Comparison of ENCODE assay signal across 8 cellular contexts in the genomic region with DNA sequence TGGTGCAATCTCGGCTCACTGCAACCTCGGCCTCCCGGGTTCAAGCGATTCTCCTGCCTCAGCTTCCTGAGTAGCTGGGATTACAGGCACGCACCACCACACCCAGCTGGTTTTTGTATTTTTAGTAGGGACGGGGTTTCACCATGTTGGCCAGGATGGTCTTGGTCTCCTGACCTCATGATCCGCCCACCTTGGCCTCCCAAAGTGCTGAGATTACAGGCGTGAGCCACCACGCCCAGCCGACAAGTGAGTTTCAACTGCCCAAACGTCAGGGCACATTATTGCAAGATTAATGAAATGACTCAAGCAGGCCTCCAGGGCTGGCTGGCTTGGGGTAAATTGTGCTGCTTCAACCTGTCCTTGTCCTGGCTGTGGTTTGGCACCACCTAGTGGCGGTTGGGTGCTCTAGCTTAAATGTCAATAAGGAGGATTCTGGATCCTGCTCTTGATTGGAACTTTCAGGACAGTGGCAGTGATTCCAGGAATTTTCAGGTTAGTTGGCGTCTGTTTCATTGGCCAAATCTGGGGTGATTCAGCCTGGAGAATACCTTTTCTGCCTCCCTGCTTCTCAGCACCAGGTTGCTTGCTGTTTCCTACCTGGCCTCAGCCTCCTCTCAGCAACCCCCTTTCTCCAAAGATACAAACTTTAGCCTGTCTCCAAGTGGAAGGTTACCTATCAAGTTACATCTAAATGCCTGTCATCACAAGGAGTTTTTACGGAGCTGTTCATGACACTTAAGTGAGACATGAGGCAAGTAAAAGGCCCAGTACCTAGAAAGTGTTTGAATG. TPM values are rescaled to one million over a fixed set of nuclear protein-coding genes. Genes with fewer than 3 reads are reported as not detected.
DNase-seq lines count a peak whose midpoint lies in the region; ATAC-seq and TF ChIP-seq lines count a peak whose summit lies in the region.

No MANE protein-coding gene starts in this region.

- TF ChIP-seq CTCF in GM12865 (IDR thresholded peaks at IDR 0.05; ENCODE audit: insufficient read depth, low read depth, low read length, missing control alignments) (peak; percentile 91), WERI-Rb-1 (IDR thresholded peaks at IDR 0.05; ENCODE audit: low read depth, low read length) (peak; percentile 88), mammary epithelial cell (conservative IDR thresholded peaks at IDR 0.05 in 1 of 2, IDR thresholded peaks at IDR 0.05 in 1 of 2; ENCODE audit: extremely low read depth in 1 of 2, insufficient read depth in 1 of 2, low read depth in 1 of 2, low read length in 2 of 2) (peak; percentile 90 to 97)

- intact Hi-C loops in mammary epithelial cell (cut with micrococcal nuclease), result loop anchor here (1.0 to 2.0 kb wide), 5 partner anchors 21 to 616 kb away; no protein-coding TSS in a partner anchor

- no peaks in the 10 kb centered on the region for H3K9me3 ChIP-seq in WERI-Rb-1 (ENCODE audit: severe bottlenecking)
- H3K9me3 ChIP-seq in mammary epithelial cell (replicated peaks; ENCODE audit: insufficient read depth, low read length), result no peaks in the 10 kb centered on the region

- H3K4me1 ChIP-seq in mammary epithelial cell (ENCODE audit: insufficient read depth, low read length), result peaks cover 9% of the 10 kb centered on the region

- in situ Hi-C loops in mammary epithelial cell (cut with MboI; ENCODE audit: low sequenced_read_pairs in 2 of 2), result loop anchor here (5.0 to 25.0 kb wide), 6 partner anchors 62 to 619 kb away; partner anchors contain the start of genes LIMD1 (in 2 of the 2), CLEC3B (in 1 of the 2) and TMEM158 (in 1 of the 2)

- dilution Hi-C loops in mammary epithelial cell (cut with HindIII; ENCODE audit: low sequenced_read_pairs), result no loop called here

- H3K4me3 ChIP-seq in GM12865 (ENCODE audit: low read depth, low read length), result no peak overlapping the region
- no peak overlapping the region for H3K4me3 ChIP-seq in WERI-Rb-1 (ENCODE audit: low read depth, low read length)
- H3K4me3 ChIP-seq in mammary epithelial cell (replicated peaks in 1 of 3; ENCODE audit: insufficient read depth in 1 of 3, low read depth in 2 of 3, low read length in 3 of 3), result no peak overlapping the region

- H3K36me3 ChIP-seq in WERI-Rb-1 (no peaks in the 10 kb centered on the region), mammary epithelial cell (ENCODE audit: insufficient read depth, low read length) (no peaks in the 10 kb centered on the region)

- no peak overlapping the region for H3K9ac ChIP-seq in mammary epithelial cell (ENCODE audit: insufficient read depth, low read length)

- no peaks in the 10 kb centered on the region for H3K27me3 ChIP-seq in WERI-Rb-1 (ENCODE audit: insufficient read depth, low read depth, severe bottlenecking)
- no peaks in the 10 kb centered on the region for H3K27me3 ChIP-seq in mammary epithelial cell (ENCODE audit: insufficient read depth, low read length)

- no peak overlapping the region for H2AFZ ChIP-seq in mammary epithelial cell (ENCODE audit: low read depth, low read length)

- CTCF ChIA-PET in mammary epithelial cell (lab: Charles Lee; ENCODE audit: low non-redundant PET), result interaction anchor here (1.3 kb wide), 1 partner anchor 64 kb away, joined by 3 read pairs; no protein-coding TSS in a partner anchor

- WGBS in mammary epithelial cell (ENCODE audit: low coverage, missing lambda C conversion rate), result 46% methylated on average over 13 of the region's 14 CpGs

- ATAC-seq in HG03095 (IDR thresholded peaks at IDR 0.05; ENCODE audit: unreplicated experiment), result peak; percentile 51
- ATAC-seq in GM18858 (IDR thresholded peaks at IDR 0.05; ENCODE audit: unreplicated experiment), result no peak

- DNase-seq in GM12865 (ENCODE audit: low read depth), result peak; percentile 97
- peak; percentile 26 for DNase-seq in NCI-H2196 treated with DMSO at 0.1 percent for 48 hours (lab: John Stamatoyannopoulos, UW; ENCODE audit: unreplicated experiment)
- peak; percentile 88 for DNase-seq in WERI-Rb-1
- DNase-seq in mammary epithelial cell, result peak; percentile 91
- peak; percentile 95 for DNase-seq in islet precursor cell
- DNase-seq in stimulated activated CD4-positive, alpha-beta T cell treated with anti-CD3 and anti-CD28 coated beads, Interleukin-1b, Interleukin-23, amount 100 ng/mL, for 24 hours (ENCODE audit: low read depth in 4 of 4, low spot score in 1 of 4), result peak; percentile 72 to 81 (median 76)

- no peak overlapping the region for H3K4me2 ChIP-seq in mammary epithelial cell (ENCODE audit: insufficient read depth, low read depth, low read length)

- no TSS peak for BruUV-seq in mammary epithelial cell (replicated peaks; lab: Mats Ljungman, UMichigan)

- H3K27ac ChIP-seq in WERI-Rb-1 (no peak overlapping the region), mammary epithelial cell (ENCODE audit: insufficient read depth, low read depth, low read length) (no peak overlapping the region)

- peaks cover 31% of the 10 kb centered on the region for H3K79me2 ChIP-seq in mammary epithelial cell (ENCODE audit: insufficient read depth, low read length)

- H4K20me1 ChIP-seq in mammary epithelial cell (ENCODE audit: insufficient read depth, low read length), result no peaks in the 10 kb centered on the region

RNA-seq across cellular contexts. Expression of gene SACM1L, which starts 32.4 kb away (rescaled TPM):
- total RNA-seq in mammary epithelial cell, result 10 to 100 TPM; 27.8 to 39.3 TPM
- 11.5 TPM for polyA plus RNA-seq in mammary epithelial cell
- 50.4 TPM for polyA minus RNA-seq in mammary epithelial cell

Comparison
In these comparisons a context has a peak if more than half of its experiments do, and no peak if none do; other contexts are left out.
1. DNase-seq: peak in every context shown above with its lines; median percentile 97 in GM12865; 95 in islet precursor cell; 91 in mammary epithelial cell; 88 in WERI-Rb-1; 76 in stimulated activated CD4-positive, alpha-beta T cell treated with anti-CD3 and anti-CD28 coated beads, Interleukin-1b, Interleukin-23, amount 100 ng/mL, for 24 hours; 26 in NCI-H2196 treated with DMSO at 0.1 percent for 48 hours.